Comparison of ENCODE assay signal across 14 cellular contexts in genomic region chr16:67115649-67116048, GRCh38. TPM values are rescaled to one million over a fixed set of nuclear protein-coding genes. Genes with fewer than 3 reads are reported as not detected.
DNase-seq lines count a peak whose midpoint lies in the region; ATAC-seq and TF ChIP-seq lines count a peak whose summit lies in the region.
"Had no signal": no experiment of that assay in that cellular context is flagged by ENCODE, and none has a peak within 500 bp of the region (broad histone marks: within the 10 kb centered on the region; RNA-seq: fewer than 3 reads in every experiment).

No MANE protein-coding gene starts in this region.

- H3K4me3 ChIP-seq in MG63, result no peak overlapping the region
- H3K4me3 ChIP-seq in choroid plexus epithelial cell (ENCODE audit: low read depth, low read length), result no peak overlapping the region
- H3K4me3 ChIP-seq in effector memory CD4-positive, alpha-beta T cell (ENCODE audit: insufficient read depth, low read depth, low read length, poor library complexity, severe bottlenecking), result no peak overlapping the region
- H3K4me3 ChIP-seq: skin epidermis had no signal

- CTCF ChIA-PET in activated naive CD4-positive, alpha-beta T cell treated with anti-CD3 and anti-CD28 coated beads, Interleukin-2, amount 10 ng/mL, durations not matched to agents 7 days and 5 days (lab: Charles Lee), result interaction anchor here (1.3 to 1.4 kb wide), 2 partner anchors 10 to 155 kb away, joined by 3 to 4 read pairs; partner anchors contain the start of gene CES3

- H3K4me1 Mint-ChIP-seq in CD14-positive monocyte, result peaks cover 66% of the 10 kb centered on the region
- peaks cover 25% of the 10 kb centered on the region for H3K4me1 Mint-ChIP-seq in activated naive CD4-positive, alpha-beta T cell treated with anti-CD3 and anti-CD28 coated beads, Interleukin-2, amount 10 ng/mL, durations not matched to agents 7 days and 5 days

- H3K27me3 Mint-ChIP-seq in CD14-positive monocyte (ENCODE audit: low read depth in 3 of 3), result no peaks in the 10 kb centered on the region
- H3K27me3 Mint-ChIP-seq in activated naive CD4-positive, alpha-beta T cell treated with anti-CD3 and anti-CD28 coated beads, Interleukin-2, amount 10 ng/mL, durations not matched to agents 7 days and 5 days, result no peaks in the 10 kb centered on the region

- H3K27ac Mint-ChIP-seq in CD14-positive monocyte, result peak overlapping the region; percentile 90 to 97 (median 96)
- no peak overlapping the region for H3K27ac Mint-ChIP-seq in activated naive CD4-positive, alpha-beta T cell treated with anti-CD3 and anti-CD28 coated beads, Interleukin-2, amount 10 ng/mL, durations not matched to agents 7 days and 5 days
- H3K27ac Mint-ChIP-seq: T-helper 1 cell treated with Interleukin-12 subunit alpha and Interleukin-12 subunit beta and Interleukin-4 antibody, amounts not matched to agents 30 μg/mL and 1 μg/mL, for 36 hours had no signal

- H3K36me3 ChIP-seq in MG63, result peaks cover 3% of the 10 kb centered on the region
- H3K36me3 ChIP-seq in effector memory CD4-positive, alpha-beta T cell (ENCODE audit: control insufficient read depth, insufficient read depth, low read length), result peaks cover 8% of the 10 kb centered on the region

- H3K4me3 Mint-ChIP-seq in CD14-positive monocyte, result peak overlapping the region in 1 of 2 donors; percentile 5
- no peak overlapping the region for H3K4me3 Mint-ChIP-seq in activated naive CD4-positive, alpha-beta T cell treated with anti-CD3 and anti-CD28 coated beads, Interleukin-2, amount 10 ng/mL, durations not matched to agents 7 days and 5 days
- H3K4me3 Mint-ChIP-seq: T-helper 1 cell treated with Interleukin-12 subunit alpha and Interleukin-12 subunit beta and Interleukin-4 antibody, amounts not matched to agents 30 μg/mL and 1 μg/mL, for 36 hours had no signal

- no peak overlapping the region for H3K27ac ChIP-seq in effector memory CD4-positive, alpha-beta T cell (ENCODE audit: insufficient read depth, low read length, poor library complexity, severe bottlenecking)

- H3K36me3 Mint-ChIP-seq in CD14-positive monocyte, result peaks cover 50 to 63% of the 10 kb centered on the region in 2 donors
- peaks cover 10% of the 10 kb centered on the region for H3K36me3 Mint-ChIP-seq in activated naive CD4-positive, alpha-beta T cell treated with anti-CD3 and anti-CD28 coated beads, Interleukin-2, amount 10 ng/mL, durations not matched to agents 7 days and 5 days

- intact Hi-C loops in CD14-positive monocyte (cut with micrococcal nuclease), result loop anchor here in 1 of 2 donors (5.0 kb wide), 1 partner anchor 88 kb away; the partner anchor contains the start of gene CBFB

- H3K9me3 Mint-ChIP-seq in CD14-positive monocyte, result peaks cover 0 to 2% (median 0%) of the 10 kb centered on the region in 7 donors
- no peaks in the 10 kb centered on the region for H3K9me3 Mint-ChIP-seq in activated naive CD4-positive, alpha-beta T cell treated with anti-CD3 and anti-CD28 coated beads, Interleukin-2, amount 10 ng/mL, durations not matched to agents 7 days and 5 days
- H3K9me3 Mint-ChIP-seq: T-helper 1 cell treated with Interleukin-12 subunit alpha and Interleukin-12 subunit beta and Interleukin-4 antibody, amounts not matched to agents 30 μg/mL and 1 μg/mL, for 36 hours had no signal

- no peak for ATAC-seq in GM21526 (IDR thresholded peaks at IDR 0.05; ENCODE audit: low FRiP score, unreplicated experiment)

- DNase-seq in CD14-positive monocyte (ENCODE audit: low spot score) (peak; percentile 80), MG63 (peak; percentile 59), choroid plexus epithelial cell (ENCODE audit: low read depth) (peak; percentile 68), myocyte (ENCODE audit: low read depth) (peak; percentile 54), NCI-H1105 (lab: John Stamatoyannopoulos, UW) (no peak)
- no peak for DNase-seq in activated naive CD4-positive, alpha-beta T cell treated with anti-CD3 and anti-CD28 coated beads, Interleukin-2, amount 10 ng/mL, durations not matched to agents 7 days and 5 days
- DNase-seq in effector memory CD4-positive, alpha-beta T cell, result no peak
- DNase-seq: activated CD8-positive, alpha-beta memory T cell treated with anti-CD3 and anti-CD28 coated beads, Interleukin-2, amount 50 U/mL, for 4 hours; central memory CD4-positive, alpha-beta T cell; hippocampal formation; NCI-H82 had no signal

- no peaks in the 10 kb centered on the region for H3K27me3 ChIP-seq in MG63
- no peaks in the 10 kb centered on the region for H3K27me3 ChIP-seq in effector memory CD4-positive, alpha-beta T cell (replicated peaks; ENCODE audit: control insufficient read depth, insufficient read depth, low read length, poor library complexity, severe bottlenecking)

- H3K4me1 ChIP-seq in effector memory CD4-positive, alpha-beta T cell (ENCODE audit: control insufficient read depth, insufficient read depth, low read length, poor library complexity, severe bottlenecking), result peaks cover 6% of the 10 kb centered on the region

- TF ChIP-seq CTCF in CD14-positive monocyte (IDR thresholded peaks at IDR 0.05), result no peak
- no peak for TF ChIP-seq CTCF in choroid plexus epithelial cell (conservative IDR thresholded peaks at IDR 0.05; ENCODE audit: low read depth, low read length)

- H3K9me3 ChIP-seq in MG63, result no peaks in the 10 kb centered on the region
- no peaks in the 10 kb centered on the region for H3K9me3 ChIP-seq in effector memory CD4-positive, alpha-beta T cell (ENCODE audit: control insufficient read depth, low read length)

RNA-seq across cellular contexts. Expression of gene PHAF1, which starts 5.9 kb away (rescaled TPM):
- polyA plus RNA-seq in CD14-positive monocyte, result 10 to 100 TPM; 18.8 to 26.5 TPM
- total RNA-seq in MG63 (2014; rRNA removed; shearing (Covaris generic); ENCODE audit: low replicate concordance), result 5.6 and 18.9 TPM in 2 replicates
- total RNA-seq in myocyte, result 22.4 and 30.7 TPM in 2 replicates
- 16.8 TPM for polyA plus RNA-seq in myocyte (2012)

RNA-seq across cellular contexts. Expression of gene B3GNT9, which starts 35.1 kb away (rescaled TPM):
- under 1 TPM; 0.10 to 0.20 TPM for polyA plus RNA-seq in CD14-positive monocyte
- total RNA-seq in MG63 (2014; rRNA removed; shearing (Covaris generic); ENCODE audit: low replicate concordance), result 5.2 and 10.0 TPM in 2 replicates
- 56.1 and 57.4 TPM in 2 replicates for total RNA-seq in myocyte
- 52.4 TPM for polyA plus RNA-seq in myocyte (2012)

RNA-seq across cellular contexts. Expression of gene TRADD, which starts 44.1 kb away (rescaled TPM):
- polyA plus RNA-seq in CD14-positive monocyte, result 10 to 100 TPM; 35.8 to 46.2 TPM
- total RNA-seq in MG63 (2014; rRNA removed; shearing (Covaris generic); ENCODE audit: low replicate concordance), result 11.4 and 14.4 TPM in 2 replicates
- 19.1 and 21.0 TPM in 2 replicates for total RNA-seq in myocyte
- 25.3 TPM for polyA plus RNA-seq in myocyte (2012)

RNA-seq across cellular contexts. Expression of gene FBXL8, which starts 44.1 kb away (rescaled TPM):
- 1 to 10 TPM; 3.2 to 5.2 TPM for polyA plus RNA-seq in CD14-positive monocyte
- 2.5 and 7.0 TPM in 2 replicates for total RNA-seq in MG63 (2014; rRNA removed; shearing (Covaris generic); ENCODE audit: low replicate concordance)
- 39.3 and 46.4 TPM in 2 replicates for total RNA-seq in myocyte
- polyA plus RNA-seq in myocyte (2012), result 13.8 TPM

RNA-seq across cellular contexts. Expression of gene HSF4, which starts 48.9 kb away (rescaled TPM):
- polyA plus RNA-seq in CD14-positive monocyte, result not detected
- total RNA-seq in MG63 (2014; rRNA removed; shearing (Covaris generic); ENCODE audit: low replicate concordance), result 3.9 TPM in 1 of 2 replicates, not detected in the other
- 20.9 and 29.3 TPM in 2 replicates for total RNA-seq in myocyte
- 25.7 TPM for polyA plus RNA-seq in myocyte (2012)

Comparison
In these comparisons a context has a peak if more than half of its experiments do, and no peak if none do; other contexts are left out.
1. DNase-seq: peak in CD14-positive monocyte (single experiment), MG63 (single experiment), choroid plexus epithelial cell (single experiment) and myocyte (single experiment); none in NCI-H1105 (single experiment), activated naive CD4-positive, alpha-beta T cell treated with anti-CD3 and anti-CD28 coated beads, Interleukin-2, amount 10 ng/mL, durations not matched to agents 7 days and 5 days (single experiment) and effector memory CD4-positive, alpha-beta T cell (0 of 3).